In the genomic region with DNA sequence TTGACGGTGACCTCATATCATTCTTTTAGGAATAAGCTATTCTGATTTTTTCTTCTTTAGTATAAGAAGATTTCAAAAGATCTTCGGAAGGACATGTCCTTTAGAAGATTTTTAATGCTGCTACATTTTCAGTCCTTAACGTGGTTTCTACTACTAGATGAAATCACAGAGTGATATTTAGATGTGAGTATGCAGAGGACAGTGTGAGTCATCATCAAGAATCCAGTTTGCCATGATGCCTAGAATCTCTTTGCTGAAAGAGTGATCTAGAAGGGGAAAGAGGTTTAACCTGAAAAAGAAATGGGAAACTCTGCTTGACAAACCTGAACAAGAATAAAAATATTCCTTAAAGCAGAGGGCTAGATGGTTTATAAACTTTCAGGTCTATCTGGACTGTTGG, we compare ENCODE assay signal across 17 cellular contexts. TPM values are rescaled to one million over a fixed set of nuclear protein-coding genes. Genes with fewer than 3 reads are reported as not detected.
DNase-seq lines count a peak whose midpoint lies in the region; TF ChIP-seq lines count a peak whose summit lies in the region.
"Had no signal": no experiment of that assay in that cellular context is flagged by ENCODE, and none has a peak within 500 bp of the region (broad histone marks: within the 10 kb centered on the region; RNA-seq: fewer than 3 reads in every experiment).

No MANE protein-coding gene starts in this region.

- H3K4me3 ChIP-seq in choroid plexus epithelial cell (ENCODE audit: low read depth, low read length): no peak overlapping the region

- DNase-seq in GM03348 (ENCODE audit: low spot score) (peak; percentile 23), M059J (ENCODE audit: low read depth) (peak; percentile 46), choroid plexus epithelial cell (ENCODE audit: low read depth) (peak; percentile 39), renal cortical epithelial cell (ENCODE audit: low read depth) (peak; percentile 5), NCI-H1694 treated with DMSO at 0.1 percent for 48 hours (lab: John Stamatoyannopoulos, UW) (no peak), progenitor cell of endocrine pancreas (ENCODE audit: low spot score, unreplicated experiment) (no peak), NCI-H526 treated with DMSO at 0.1 percent for 48 hours (lab: John Stamatoyannopoulos, UW) (no peak)
- DNase-seq: ACHN; Calu3; CD4-positive, alpha-beta memory T cell; DMS53; NCI-H187 treated with DMSO at 0.1 percent for 48 hours; NCI-H69; NK-92 treated with Interleukin-12 subunit alpha and Interleukin-12 subunit beta, amount 100 ng/mL, for 24 hours; RPMI8226 had no signal

- no peaks in the 10 kb centered on the region for H3K4me1 Mint-ChIP-seq in progenitor cell of endocrine pancreas (ENCODE audit: low read depth)
- H3K4me1 Mint-ChIP-seq: CD4-positive, alpha-beta memory T cell; IgD-negative memory B cell had no signal

- no peaks in the 10 kb centered on the region for H3K9me3 Mint-ChIP-seq in progenitor cell of endocrine pancreas (ENCODE audit: low read depth)
- H3K9me3 Mint-ChIP-seq: CD4-positive, alpha-beta memory T cell had no signal

- H3K36me3 Mint-ChIP-seq in progenitor cell of endocrine pancreas (ENCODE audit: insufficient read depth): no peaks in the 10 kb centered on the region
- H3K36me3 Mint-ChIP-seq: CD4-positive, alpha-beta memory T cell had no signal

- TF ChIP-seq CTCF in choroid plexus epithelial cell (conservative IDR thresholded peaks at IDR 0.05; ENCODE audit: low read depth, low read length) (no peak), progenitor cell of endocrine pancreas (IDR thresholded peaks at IDR 0.05; ENCODE audit: unreplicated experiment) (no peak)

- H3K27me3 Mint-ChIP-seq in progenitor cell of endocrine pancreas: peaks cover 10% of the 10 kb centered on the region

- no peak overlapping the region for H3K4me3 Mint-ChIP-seq in progenitor cell of endocrine pancreas (ENCODE audit: low read depth)
- H3K4me3 Mint-ChIP-seq: CD4-positive, alpha-beta memory T cell; IgD-negative memory B cell had no signal

- H3K27ac Mint-ChIP-seq in progenitor cell of endocrine pancreas: no peak overlapping the region
- H3K27ac Mint-ChIP-seq: CD4-positive, alpha-beta memory T cell; IgD-negative memory B cell had no signal

RNA-seq across cellular contexts. Expression of a gene that starts 43.2 kb away (rescaled TPM):
- 2.8 and 2.9 TPM in 2 replicates for total RNA-seq in M059J (2014; rRNA removed; shearing (Covaris generic))
- total RNA-seq in renal cortical epithelial cell (0.35 and 0.55 TPM in 2 replicates), progenitor cell of endocrine pancreas (0.93 and 1.2 TPM in 2 replicates)
- total RNA-seq: Calu3; CD4-positive, alpha-beta memory T cell; OCI-LY7 had no signal

Comparison
In these comparisons a context has a peak if more than half of its experiments do, and no peak if none do; other contexts are left out.
1. DNase-seq: peak in GM03348 (single experiment), M059J (single experiment), choroid plexus epithelial cell (single experiment) and renal cortical epithelial cell (single experiment); none in NCI-H1694 treated with DMSO at 0.1 percent for 48 hours (single experiment), progenitor cell of endocrine pancreas (single experiment) and NCI-H526 treated with DMSO at 0.1 percent for 48 hours (single experiment).